ENCODE assay signal across 13 cellular contexts in the genomic region with DNA sequence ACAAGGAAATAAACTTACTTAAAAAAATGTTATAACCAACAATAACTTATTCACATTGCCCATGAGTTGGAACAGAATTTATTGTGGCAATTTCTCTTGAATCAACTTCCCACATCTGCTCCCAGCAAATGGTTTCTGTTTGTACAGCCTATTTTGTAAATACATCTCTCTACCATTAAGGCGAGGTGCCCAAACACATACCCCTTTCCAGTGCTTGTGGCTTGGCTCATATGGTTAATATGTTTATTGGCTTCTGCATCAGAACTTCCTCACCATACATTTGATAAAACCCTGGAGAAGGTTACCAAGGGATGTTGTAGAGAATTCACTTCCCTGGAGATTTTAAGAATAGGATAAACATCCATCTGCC.
DNase-seq lines count a peak whose midpoint lies in the region; ATAC-seq and TF ChIP-seq lines count a peak whose summit lies in the region.
"Had no signal": no experiment of that assay in that cellular context is flagged by ENCODE, and none has a peak within 500 bp of the region (broad histone marks: within the 10 kb centered on the region; RNA-seq: fewer than 3 reads in every experiment).

No MANE protein-coding gene starts in this region.

- TF ChIP-seq CTCF in nephron progenitor cell (IDR thresholded peaks at IDR 0.05), result no peak

- DNase-seq in COR-L47 (lab: John Stamatoyannopoulos, UW) (peak; percentile 30), MG63 (peak; percentile 9), nephron progenitor cell (no peak), NCI-H82 (lab: John Stamatoyannopoulos, UW) (no peak), epidermal melanocyte (ENCODE audit: insufficient read length, low spot score) (no peak), T1000 (lab: John Stamatoyannopoulos, UW) (no peak)
- DNase-seq: brain microvascular endothelial cell, DMS79 treated with DMSO at 0.1 percent for 48 hours, head of caudate nucleus, upper lobe of left lung had no signal

- H3K4me1 ChIP-seq in ectodermal cell (ENCODE audit: control insufficient read depth, insufficient read depth, low read length), result peaks cover 52% of the 10 kb centered on the region

- peak overlapping the region; percentile 99 for H3K27ac Mint-ChIP-seq in nephron progenitor cell

- no peaks in the 10 kb centered on the region for H3K9me3 Mint-ChIP-seq in nephron progenitor cell

- H3K4me1 Mint-ChIP-seq in nephron progenitor cell, result peaks cover 76% of the 10 kb centered on the region

- H3K4me3 ChIP-seq in MG63, result no peak overlapping the region
- peak overlapping the region; percentile 63 for H3K4me3 ChIP-seq in ectodermal cell (ENCODE audit: insufficient read depth, low read depth, low read length)
- H3K4me3 ChIP-seq: HAP-1 had no signal

- 80 to 100% methylated on average over 1 of the region's 1 CpG for WGBS in ectodermal cell, 2 experiments

- no peaks in the 10 kb centered on the region for H3K27me3 Mint-ChIP-seq in nephron progenitor cell (ENCODE audit: low read depth, poor library complexity)

- peak overlapping the region; percentile 98 for H3K4me3 Mint-ChIP-seq in nephron progenitor cell

- H3K27me3 ChIP-seq in MG63 (no peaks in the 10 kb centered on the region), ectodermal cell (ENCODE audit: control insufficient read depth, insufficient read depth, low read length, poor library complexity, severe bottlenecking) (no peaks in the 10 kb centered on the region)
- H3K27me3 ChIP-seq: brain microvascular endothelial cell had no signal

- H3K27ac ChIP-seq in ectodermal cell (ENCODE audit: insufficient read depth, low read depth, low read length, poor library complexity, severe bottlenecking), result no peak overlapping the region
- H3K27ac ChIP-seq: brain microvascular endothelial cell had no signal

- peaks cover 12% of the 10 kb centered on the region for H3K36me3 Mint-ChIP-seq in nephron progenitor cell (ENCODE audit: low read depth)

- no peak for ATAC-seq in GM18520 (IDR thresholded peaks at IDR 0.05; ENCODE audit: unreplicated experiment)

- H3K9me3 ChIP-seq in MG63, result no peaks in the 10 kb centered on the region
- no peaks in the 10 kb centered on the region for H3K9me3 ChIP-seq in ectodermal cell (ENCODE audit: control insufficient read depth, low read length)
- H3K9me3 ChIP-seq: upper lobe of left lung had no signal

- H3K36me3 ChIP-seq in MG63 (no peaks in the 10 kb centered on the region), ectodermal cell (ENCODE audit: control insufficient read depth, insufficient read depth, low read length) (no peaks in the 10 kb centered on the region)
- H3K36me3 ChIP-seq: brain microvascular endothelial cell, HAP-1, upper lobe of left lung had no signal

Comparison
In these comparisons a context has a peak if more than half of its experiments do, and no peak if none do; other contexts are left out.
1. DNase-seq: peak in COR-L47 (single experiment) and MG63 (single experiment); none in nephron progenitor cell (single experiment), NCI-H82 (single experiment), epidermal melanocyte (single experiment) and T1000 (single experiment).